In the genomic region with DNA sequence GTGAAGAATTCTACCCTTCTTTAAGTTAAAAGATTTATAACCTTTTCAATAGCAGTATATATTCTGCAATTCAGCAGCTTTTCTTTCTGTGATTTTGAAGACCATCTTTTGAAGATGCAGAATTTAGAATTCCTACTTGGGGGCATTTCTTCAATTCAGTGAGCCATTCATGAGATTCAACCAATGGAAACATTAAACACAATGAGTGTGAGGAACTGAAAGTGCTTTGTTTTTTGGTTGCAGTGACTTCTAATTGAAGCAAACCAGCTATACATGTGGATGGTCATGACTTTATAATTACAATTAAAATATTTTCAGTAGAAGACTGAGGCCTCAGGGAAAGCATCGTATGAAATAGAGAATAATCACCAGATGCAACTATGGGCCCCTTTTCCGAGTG, we compare ENCODE assay signal across 15 cellular contexts.
DNase-seq lines count a peak whose midpoint lies in the region; ATAC-seq and FAIRE-seq lines count a peak whose summit lies in the region.
"Had no signal": no experiment of that assay in that cellular context is flagged by ENCODE, and none has a peak within 500 bp of the region (broad histone marks: within the 10 kb centered on the region; RNA-seq: fewer than 3 reads in every experiment).

No MANE protein-coding gene starts in this region.

- no peaks in the 10 kb centered on the region for H3K36me3 Mint-ChIP-seq in immature natural killer cell

- H3K9me3 Mint-ChIP-seq in stimulated activated naive CD8-positive, alpha-beta T cell treated with anti-CD3 and anti-CD28 coated beads, Interleukin-15, amount 100 ng/mL, for 72 hours = peaks cover 0 to 5% of the 10 kb centered on the region in 2 donors
- H3K9me3 Mint-ChIP-seq in immature natural killer cell = no peaks in the 10 kb centered on the region
- H3K9me3 Mint-ChIP-seq: activated naive CD4-positive, alpha-beta T cell treated with anti-CD3 and anti-CD28 coated beads for 36 hours had no signal

- DNase-seq in foreskin melanocyte (peak; percentile 48), HUDEP-2 (lab: John Stamatoyannopoulos, UW; ENCODE audit: unreplicated experiment in 76 of 76) (no peak), frontal cortex (ENCODE audit: low spot score in 2 of 2) (no peak), immature natural killer cell (no peak)
- DNase-seq in stimulated activated naive CD8-positive, alpha-beta T cell treated with anti-CD3 and anti-CD28 coated beads, Interleukin-15, amount 100 ng/mL, for 72 hours = no peak
- DNase-seq: activated naive CD4-positive, alpha-beta T cell treated with anti-CD3 and anti-CD28 coated beads for 36 hours; AML-193; left colon; NCI-H1105 treated with DMSO at 0.1 percent for 48 hours; NCI-H2227 treated with DMSO at 0.1 percent for 48 hours; OCI-M1 had no signal

- no peak overlapping the region for H3K4me3 Mint-ChIP-seq in stimulated activated naive CD8-positive, alpha-beta T cell treated with anti-CD3 and anti-CD28 coated beads, Interleukin-15, amount 100 ng/mL, for 72 hours
- H3K4me3 Mint-ChIP-seq in immature natural killer cell = no peak overlapping the region
- H3K4me3 Mint-ChIP-seq: activated naive CD4-positive, alpha-beta T cell treated with anti-CD3 and anti-CD28 coated beads for 36 hours had no signal

- H3K27me3 Mint-ChIP-seq in stimulated activated naive CD8-positive, alpha-beta T cell treated with anti-CD3 and anti-CD28 coated beads, Interleukin-15, amount 100 ng/mL, for 72 hours = no peaks in the 10 kb centered on the region
- peaks cover 0 to 2% (median 1%) of the 10 kb centered on the region in 3 donors for H3K27me3 Mint-ChIP-seq in immature natural killer cell (ENCODE audit: low read depth in 3 of 3)

- ATAC-seq in GM18502 (IDR thresholded peaks at IDR 0.05; ENCODE audit: poor library complexity, unreplicated experiment) (peak; percentile 73), GM21390 (IDR thresholded peaks at IDR 0.05; ENCODE audit: unreplicated experiment) (peak; percentile 83), HG03139 (IDR thresholded peaks at IDR 0.05; ENCODE audit: unreplicated experiment) (peak; percentile 59)
- no peak for ATAC-seq in stimulated activated naive CD8-positive, alpha-beta T cell treated with anti-CD3 and anti-CD28 coated beads, Interleukin-15, amount 100 ng/mL, for 72 hours
- ATAC-seq: left colon, SK-N-SH treated with all-trans-retinoic acid at 6 μM for 48 hours had no signal

- FAIRE-seq in frontal cortex (lab: Jason Lieb, UNC) = no peak

- peaks cover 19% of the 10 kb centered on the region for H3K4me1 Mint-ChIP-seq in stimulated activated naive CD8-positive, alpha-beta T cell treated with anti-CD3 and anti-CD28 coated beads, Interleukin-15, amount 100 ng/mL, for 72 hours
- H3K4me1 Mint-ChIP-seq in immature natural killer cell = no peaks in the 10 kb centered on the region

- no peak overlapping the region for H3K27ac Mint-ChIP-seq in stimulated activated naive CD8-positive, alpha-beta T cell treated with anti-CD3 and anti-CD28 coated beads, Interleukin-15, amount 100 ng/mL, for 72 hours
- H3K27ac Mint-ChIP-seq in immature natural killer cell = no peak overlapping the region
- H3K27ac Mint-ChIP-seq: activated naive CD4-positive, alpha-beta T cell treated with anti-CD3 and anti-CD28 coated beads for 36 hours had no signal
